In the genomic region with DNA sequence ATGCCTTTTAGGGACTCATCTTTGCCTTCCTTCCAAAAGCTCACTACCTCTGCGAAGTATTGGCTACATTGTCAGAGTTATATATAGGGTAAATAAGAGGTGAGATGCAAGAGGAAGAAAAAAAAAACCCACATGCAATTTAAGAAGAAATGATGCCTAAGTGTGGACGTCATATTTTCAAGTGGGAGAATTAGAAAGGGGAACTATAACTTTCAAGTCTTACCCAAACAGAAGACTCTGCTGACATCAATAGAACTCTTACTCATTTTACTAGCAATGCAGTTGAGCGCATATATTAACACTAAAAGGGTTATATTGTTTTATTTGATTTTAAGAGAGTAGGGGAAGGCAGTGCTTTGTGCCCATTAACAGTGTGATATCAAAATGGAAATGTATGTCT, we compare ENCODE assay signal across 16 cellular contexts. TPM values are rescaled to one million over a fixed set of nuclear protein-coding genes. Genes with fewer than 3 reads are reported as not detected.
DNase-seq lines count a peak whose midpoint lies in the region; ATAC-seq and TF ChIP-seq lines count a peak whose summit lies in the region.
"Had no signal": no experiment of that assay in that cellular context is flagged by ENCODE, and none has a peak within 500 bp of the region (broad histone marks: within the 10 kb centered on the region; RNA-seq: fewer than 3 reads in every experiment).

No MANE protein-coding gene starts in this region.

- POLR2A ChIA-PET in HEK293T (lab: Yijun Ruan, JAX), result no interaction called here
- POLR2A ChIA-PET in PC-3 (lab: Charles Lee; ENCODE audit: unreplicated experiment), result no interaction called here

- H3K27me3 ChIP-seq in thyroid gland (no peaks in the 10 kb centered on the region), PC-3 (ENCODE audit: low read length) (peaks cover 5% of the 10 kb centered on the region; the same call in 1 of the 2 replicates)
- H3K27me3 ChIP-seq: pancreas had no signal

- peaks cover 10% of the 10 kb centered on the region for H3K36me3 Mint-ChIP-seq in glutamatergic neuron (ENCODE audit: unreplicated experiment)

- TF ChIP-seq CTCF in glutamatergic neuron (IDR thresholded peaks at IDR 0.05; ENCODE audit: partially characterized antibody, unreplicated experiment) (no peak), thyroid gland (IDR thresholded peaks at IDR 0.05) (no peak), PC-3 (conservative IDR thresholded peaks at IDR 0.05; ENCODE audit: low read depth, low read length) (no peak)

- no peaks in the 10 kb centered on the region for H3K9me3 ChIP-seq in thyroid gland
- no peaks in the 10 kb centered on the region for H3K9me3 ChIP-seq in PC-3 (ENCODE audit: low read length)
- H3K9me3 ChIP-seq: lower lobe of right lung, pancreas had no signal

- H3K9me2 ChIP-seq in PC-3 (replicated peaks; ENCODE audit: low read length), result no peaks in the 10 kb centered on the region

- no peaks in the 10 kb centered on the region for H3K36me3 ChIP-seq in thyroid gland
- no peaks in the 10 kb centered on the region for H3K36me3 ChIP-seq in PC-3 (ENCODE audit: low read depth, low read length)
- H3K36me3 ChIP-seq: lower lobe of right lung, pancreas had no signal

- no peak overlapping the region for H2AFZ ChIP-seq in PC-3 (ENCODE audit: low read length)
- H2AFZ ChIP-seq: hepatocyte had no signal

- peaks cover 1% of the 10 kb centered on the region for H3K27me3 Mint-ChIP-seq in glutamatergic neuron (ENCODE audit: unreplicated experiment)

- ATAC-seq in GM18861 (IDR thresholded peaks at IDR 0.05; ENCODE audit: unreplicated experiment) (peak; percentile 58), GM21717 (IDR thresholded peaks at IDR 0.05; ENCODE audit: unreplicated experiment) (peak; percentile 90), HG03196 (IDR thresholded peaks at IDR 0.05; ENCODE audit: unreplicated experiment) (peak; percentile 64), PC-3 (no peak)
- ATAC-seq: lower lobe of right lung, pancreas had no signal

- no peak for DNase-seq in glutamatergic neuron
- DNase-seq in thyroid gland, result no peak
- no peak for DNase-seq in NK-92 (lab: John Stamatoyannopoulos, UW; ENCODE audit: unreplicated experiment)
- DNase-seq in HEK293T (ENCODE audit: extremely low spot score), result no peak
- DNase-seq in PC-3, result no peak
- DNase-seq: activated CD4-positive, alpha-beta T cell treated with anti-CD3 and anti-CD28 coated beads, Interleukin-2, amount 10 ng/mL, durations not matched to agents 24 days and 14 days; activated effector memory CD4-positive, alpha-beta T cell treated with Interleukin-2 at 50 U/mL for 16 hours; lower lobe of right lung; NCI-H1105 treated with DMSO at 0.1 percent for 48 hours; pancreas; SW 1271 had no signal

- intact Hi-C loops in thyroid gland (cut with DNase I) (no loop called here), PC-3 (cut with micrococcal nuclease) (no loop called here)

- no peak overlapping the region for H3K4me2 ChIP-seq in PC-3 (ENCODE audit: low read length)
- H3K4me2 ChIP-seq: hepatocyte had no signal

- H3K27ac Mint-ChIP-seq in glutamatergic neuron (ENCODE audit: unreplicated experiment), result peak overlapping the region; percentile 54
- H3K27ac Mint-ChIP-seq: activated CD4-positive, alpha-beta T cell treated with anti-CD3 and anti-CD28 coated beads, Interleukin-2, amount 10 ng/mL, durations not matched to agents 24 days and 14 days; stimulated activated naive CD8-positive, alpha-beta T cell treated with anti-CD3 and anti-CD28 coated beads, Interleukin-15, Interleukin-2, amounts not matched to agents 100 ng/mL and 50 ng/mL, for 24 hours had no signal

- H3K27ac ChIP-seq in thyroid gland (no peak overlapping the region), PC-3 (ENCODE audit: low read length) (no peak overlapping the region)
- H3K27ac ChIP-seq: hepatocyte, lower lobe of right lung, pancreas had no signal

- H4K20me1 ChIP-seq in PC-3 (ENCODE audit: low read length), result no peaks in the 10 kb centered on the region

- TF ChIP-seq POLR2A in thyroid gland (IDR thresholded peaks at IDR 0.05), result no peak

- H3K4me3 ChIP-seq in thyroid gland (replicated peaks in 1 of 3), result no peak overlapping the region
- H3K4me3 ChIP-seq in PC-3 (ENCODE audit: low read length), result no peak overlapping the region
- H3K4me3 ChIP-seq: hepatocyte, lower lobe of right lung, pancreas had no signal

- H3K4me1 ChIP-seq in thyroid gland (no peaks in the 10 kb centered on the region), PC-3 (ENCODE audit: insufficient read depth, low read length) (no peaks in the 10 kb centered on the region)
- H3K4me1 ChIP-seq: lower lobe of right lung, pancreas had no signal

- H3K4me3 Mint-ChIP-seq in glutamatergic neuron (ENCODE audit: unreplicated experiment), result peak overlapping the region; percentile 35
- H3K4me3 Mint-ChIP-seq: activated CD4-positive, alpha-beta T cell treated with anti-CD3 and anti-CD28 coated beads, Interleukin-2, amount 10 ng/mL, durations not matched to agents 24 days and 14 days; stimulated activated naive CD8-positive, alpha-beta T cell treated with anti-CD3 and anti-CD28 coated beads, Interleukin-15, Interleukin-2, amounts not matched to agents 100 ng/mL and 50 ng/mL, for 24 hours had no signal

- no TSS peak for BruUV-seq in PC-3 (replicated peaks; lab: Mats Ljungman, UMichigan)

- 89 to 93% methylated on average over 3 of the region's 3 CpGs for WGBS in thyroid gland, 2 donors

- H3K4me1 Mint-ChIP-seq in glutamatergic neuron (ENCODE audit: low read depth, unreplicated experiment), result peaks cover 75% of the 10 kb centered on the region
- H3K4me1 Mint-ChIP-seq: activated CD4-positive, alpha-beta T cell treated with anti-CD3 and anti-CD28 coated beads, Interleukin-2, amount 10 ng/mL, durations not matched to agents 24 days and 14 days had no signal

- H3K9me3 Mint-ChIP-seq in glutamatergic neuron (ENCODE audit: unreplicated experiment), result peaks cover 8% of the 10 kb centered on the region
- H3K9me3 Mint-ChIP-seq: activated CD4-positive, alpha-beta T cell treated with anti-CD3 and anti-CD28 coated beads, Interleukin-2, amount 10 ng/mL, durations not matched to agents 24 days and 14 days; stimulated activated naive CD8-positive, alpha-beta T cell treated with anti-CD3 and anti-CD28 coated beads, Interleukin-15, Interleukin-2, amounts not matched to agents 100 ng/mL and 50 ng/mL, for 24 hours had no signal

- no peak overlapping the region for H3K9ac ChIP-seq in PC-3 (ENCODE audit: low read length)

- CTCF ChIA-PET in HEK293T (lab: Yijun Ruan, JAX), result no interaction called here
- CTCF ChIA-PET in PC-3 (lab: Charles Lee), result no interaction called here

- no peaks in the 10 kb centered on the region for H3K79me2 ChIP-seq in PC-3 (ENCODE audit: low read length)
- H3K79me2 ChIP-seq: hepatocyte had no signal

- no peaks in the 10 kb centered on the region for H3F3A ChIP-seq in PC-3 (ENCODE audit: low read length, unreplicated experiment)

TF ChIP-seq in HEK293T, 16 proteins besides CTCF, POLR2A, EP300 and RAD21:
- no peak for TF ChIP-seq FOXA1 (IDR thresholded peaks at IDR 0.05)
- TF ChIP-seq TARDBP (IDR thresholded peaks at IDR 0.05), result no peak
- no peak for TF ChIP-seq CTBP1 (IDR thresholded peaks at IDR 0.05; ENCODE audit: borderline replicate concordance)
- TF ChIP-seq L3MBTL2 (conservative IDR thresholded peaks at IDR 0.05), result no peak
- no peak for TF ChIP-seq BHLHE40 (IDR thresholded peaks at IDR 0.05; ENCODE audit: borderline replicate concordance)
- TF ChIP-seq FOXM1 (IDR thresholded peaks at IDR 0.05; ENCODE audit: borderline replicate concordance), result no peak
- no peak for TF ChIP-seq NFRKB (IDR thresholded peaks at IDR 0.05)

RNA-seq across cellular contexts. Expression of a gene that starts 15.7 kb away (rescaled TPM):
- total RNA-seq in glutamatergic neuron (ENCODE audit: unreplicated experiment), result 412 TPM
- 10 to 100 TPM; 12.4 to 28.4 (median 20.6) TPM for total RNA-seq in thyroid gland
- total RNA-seq in PC-3 (2014; rRNA removed), result 0.29 and 1.3 TPM in 2 replicates
- total RNA-seq: activated CD4-positive, alpha-beta T cell treated with anti-CD3 and anti-CD28 coated beads, Interleukin-2, amount 10 ng/mL, durations not matched to agents 24 days and 14 days had no signal

Comparison
In these comparisons a context has a peak if more than half of its experiments do, and no peak if none do; other contexts are left out.
1. RNA of a gene that starts 15.7 kb away (total RNA-seq): 412 TPM in glutamatergic neuron (single experiment); 12.4 to 28.4 TPM in thyroid gland and 0.29 to 1.3 TPM in PC-3; every median in the first group is over 10 times any median in the second.